ENCODE assay signal across 14 cellular contexts in genomic region chr6:444653-445275, GRCh38. TPM values are rescaled to one million over a fixed set of nuclear protein-coding genes. Genes with fewer than 3 reads are reported as not detected.
DNase-seq lines count a peak whose midpoint lies in the region; ATAC-seq and TF ChIP-seq lines count a peak whose summit lies in the region.
"Had no signal": no experiment of that assay in that cellular context is flagged by ENCODE, and none has a peak within 500 bp of the region (broad histone marks: within the 10 kb centered on the region; RNA-seq: fewer than 3 reads in every experiment).

No MANE protein-coding gene starts in this region.

- intact Hi-C loops in activated naive CD4-positive, alpha-beta T cell treated with anti-CD3 and anti-CD28 coated beads for 36 hours (cut with micrococcal nuclease): loop anchor here (5.0 kb wide), 1 partner anchor 373 kb away; no protein-coding TSS in a partner anchor

- DNase-seq in Daoy (ENCODE audit: low read depth) (peak; percentile 31), retina (no peak), SK-N-DZ (ENCODE audit: low spot score) (no peak)
- peak; percentile 52 to 68 for DNase-seq in activated CD4-positive, alpha-beta T cell treated with anti-CD3 and anti-CD28 coated beads for 4 hours
- DNase-seq in activated naive CD4-positive, alpha-beta T cell treated with anti-CD3 and anti-CD28 coated beads for 36 hours: peak; percentile 76
- peak; percentile 29 to 35 for DNase-seq in stimulated activated CD4-positive, alpha-beta T cell treated with anti-CD3 and anti-CD28 coated beads, Interleukin-15, amount 100 ng/mL, for 1 hour (ENCODE audit: low read depth in 1 of 2, low spot score in 1 of 2)
- DNase-seq: HCEC 1CT, NCI-H510A, SHP77, testis had no signal

- no peaks in the 10 kb centered on the region for H3K9me3 Mint-ChIP-seq in activated naive CD4-positive, alpha-beta T cell treated with anti-CD3 and anti-CD28 coated beads for 36 hours

- H3K27ac ChIP-seq in gastroesophageal sphincter: no peak overlapping the region
- H3K27ac ChIP-seq: C4-2B, testis had no signal

- 64 to 85% methylated on average over 4 to 8 of the region's 18 CpGs for WGBS in gastroesophageal sphincter (ENCODE audit: low coverage in 1 of 2), 2 donors

- peaks cover 60% of the 10 kb centered on the region for H3K27me3 ChIP-seq in gastroesophageal sphincter
- H3K27me3 ChIP-seq: testis had no signal

- H3K36me3 ChIP-seq in gastroesophageal sphincter: no peaks in the 10 kb centered on the region

- peaks cover 0 to 9% (median 0%) of the 10 kb centered on the region in 3 donors for H3K9me3 ChIP-seq in gastroesophageal sphincter
- H3K9me3 ChIP-seq: testis had no signal

- CTCF ChIA-PET in activated naive CD4-positive, alpha-beta T cell treated with anti-CD3 and anti-CD28 coated beads for 36 hours (lab: Charles Lee): interaction anchor here (1.2 to 2.9 kb wide), 4 partner anchors 10 to 45 kb away, joined by 3 to 11 read pairs (median 7); no protein-coding TSS in a partner anchor

- H3K4me3 Mint-ChIP-seq in activated naive CD4-positive, alpha-beta T cell treated with anti-CD3 and anti-CD28 coated beads for 36 hours: no peak overlapping the region
- H3K4me3 Mint-ChIP-seq: neural crest cell had no signal

- no peaks in the 10 kb centered on the region for H3K27me3 Mint-ChIP-seq in activated naive CD4-positive, alpha-beta T cell treated with anti-CD3 and anti-CD28 coated beads for 36 hours (ENCODE audit: low read depth)

- no peaks in the 10 kb centered on the region for H3K36me3 Mint-ChIP-seq in activated naive CD4-positive, alpha-beta T cell treated with anti-CD3 and anti-CD28 coated beads for 36 hours (ENCODE audit: low read depth)

- peaks cover 50% of the 10 kb centered on the region for H3K4me1 Mint-ChIP-seq in activated naive CD4-positive, alpha-beta T cell treated with anti-CD3 and anti-CD28 coated beads for 36 hours (ENCODE audit: low read depth)
- H3K4me1 Mint-ChIP-seq: neural crest cell had no signal

- TF ChIP-seq EP300 in gastroesophageal sphincter (IDR thresholded peaks at IDR 0.05): no peak

- peak overlapping the region; percentile 95 for H3K27ac Mint-ChIP-seq in activated naive CD4-positive, alpha-beta T cell treated with anti-CD3 and anti-CD28 coated beads for 36 hours

- no peak for TF ChIP-seq POLR2A in gastroesophageal sphincter (IDR thresholded peaks at IDR 0.05)

- ATAC-seq in HG02623 (IDR thresholded peaks at IDR 0.05; ENCODE audit: unreplicated experiment): no peak
- ATAC-seq in gastroesophageal sphincter: no peak

- no peak for TF ChIP-seq CTCF in gastroesophageal sphincter (IDR thresholded peaks at IDR 0.05)

- no peaks in the 10 kb centered on the region for H3K4me1 ChIP-seq in gastroesophageal sphincter
- H3K4me1 ChIP-seq: testis had no signal

- no peak overlapping the region for H3K4me3 ChIP-seq in gastroesophageal sphincter
- H3K4me3 ChIP-seq: testis had no signal

RNA-seq across cellular contexts. Expression of gene IRF4, which starts 53.2 kb away (rescaled TPM):
- total RNA-seq in Daoy (2014; rRNA removed; shearing (Covaris generic)): 0.23 TPM in 1 of 2 replicates, not detected in the other
- total RNA-seq in activated naive CD4-positive, alpha-beta T cell treated with anti-CD3 and anti-CD28 coated beads for 36 hours: 100 to 1,000 TPM; 500 to 504 TPM
- total RNA-seq in gastroesophageal sphincter: 1 to 10 TPM in 3 of 4 donors, under 1 TPM in 1; 0.89 to 7.4 (median 3.2) TPM
- not detected in 2 replicates for polyA plus RNA-seq in SK-N-DZ (2014; cell fraction: cytosol; rRNA removed)
- polyA plus RNA-seq in SK-N-DZ (2014; cell fraction: nucleus; rRNA removed): not detected in 2 replicates

Comparison
In these comparisons a context has a peak if more than half of its experiments do, and no peak if none do; other contexts are left out.
1. DNase-seq: peak in Daoy (single experiment), activated CD4-positive, alpha-beta T cell treated with anti-CD3 and anti-CD28 coated beads for 4 hours (2 of 2), activated naive CD4-positive, alpha-beta T cell treated with anti-CD3 and anti-CD28 coated beads for 36 hours (single experiment) and stimulated activated CD4-positive, alpha-beta T cell treated with anti-CD3 and anti-CD28 coated beads, Interleukin-15, amount 100 ng/mL, for 1 hour (2 of 2); none in retina (single experiment) and SK-N-DZ (single experiment).
2. RNA of gene IRF4, which starts 53.2 kb away (total RNA-seq): 500 to 504 TPM in activated naive CD4-positive, alpha-beta T cell treated with anti-CD3 and anti-CD28 coated beads for 36 hours; 0.89 to 7.4 TPM in gastroesophageal sphincter and 0.23 TPM in Daoy; every median in the first group is over 10 times any median in the second.